7 cellular contexts compared by ENCODE assay signal in the genomic region with DNA sequence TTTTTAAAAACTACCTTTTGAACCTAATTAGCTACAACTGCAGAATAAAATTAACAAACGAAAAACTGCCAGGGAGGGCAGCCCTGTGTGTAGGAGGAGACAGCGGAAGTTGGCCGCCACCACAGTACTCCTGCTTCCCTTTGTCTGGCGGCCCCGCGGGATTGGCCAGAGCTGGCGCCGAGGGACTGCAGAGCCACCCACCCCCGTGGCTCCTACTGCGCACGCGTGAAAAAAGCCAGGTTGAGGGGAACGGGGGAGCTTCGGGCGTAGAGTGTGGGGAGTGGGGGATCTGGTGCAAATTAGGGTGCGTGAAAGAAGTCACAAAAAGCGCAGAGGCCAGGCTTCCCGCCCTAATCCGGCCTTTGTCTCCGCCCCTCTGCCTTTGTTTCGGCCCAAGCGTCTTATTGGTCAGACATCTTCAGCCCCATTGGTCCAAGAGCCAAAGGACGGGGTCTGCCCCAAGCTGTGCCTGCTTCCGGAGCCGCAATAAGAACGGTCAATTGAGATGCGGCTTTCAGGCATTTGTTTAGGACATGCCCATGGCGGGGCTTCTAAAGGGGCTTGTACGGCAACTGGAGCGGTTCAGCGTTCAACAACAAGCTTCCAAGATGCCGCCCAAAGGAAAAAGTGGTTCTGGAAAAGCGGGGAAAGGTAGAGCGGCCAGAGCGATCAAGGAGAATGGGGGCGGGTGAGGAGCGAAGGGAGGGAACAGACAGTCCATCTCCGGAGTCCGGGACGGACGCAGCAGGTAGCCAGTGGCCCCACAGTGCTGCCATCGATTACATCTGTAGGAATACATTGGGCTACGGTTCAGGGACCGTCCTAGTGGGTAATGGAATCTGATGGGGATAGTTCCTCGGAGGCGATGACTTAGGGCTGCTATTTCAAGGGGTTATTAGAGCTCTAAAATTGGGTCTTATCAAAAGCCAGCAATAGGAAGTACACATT.
DNase-seq lines count a peak whose midpoint lies in the region; ATAC-seq and TF ChIP-seq lines count a peak whose summit lies in the region.

A gene (plus strand): TSS at position 580 of the 948 bp plus-strand sequence. CDS start 29 bp downstream, at position 609.

- TF ChIP-seq CTCF in astrocyte of the spinal cord (IDR thresholded peaks at IDR 0.05; ENCODE audit: low read depth, low read length): no peak
- TF ChIP-seq CTCF in retinal pigment epithelial cell (conservative IDR thresholded peaks at IDR 0.05; ENCODE audit: low read depth, low read length): no peak

- in situ Hi-C loops in astrocyte of the spinal cord (cut with HindIII; ENCODE audit: low sequenced_read_pairs): no loop called here

- DNase-seq in NCI-H2029 treated with DMSO at 0.1 percent for 48 hours (lab: John Stamatoyannopoulos, UW) (peak; percentile 93), T-helper 9 cell (peak; percentile 67), astrocyte of the spinal cord (ENCODE audit: low read depth, low spot score) (peak; percentile 98), hippocampal formation (lab: John Stamatoyannopoulos, UW) (peak; percentile 86 to 97), retinal pigment epithelial cell (ENCODE audit: low read depth) (peak; percentile 92)

- H3K4me3 ChIP-seq in astrocyte of the spinal cord (ENCODE audit: low read depth, low read length): peak within 1 kb of the TSS; percentile 91
- peak within 1 kb of the TSS; percentile 92 for H3K4me3 ChIP-seq in retinal pigment epithelial cell (ENCODE audit: low read length)

- ATAC-seq in GM18508 (IDR thresholded peaks at IDR 0.05; ENCODE audit: insufficient read depth, unreplicated experiment): peak; percentile 82
- peak; percentile 96 for ATAC-seq in HG03025 (IDR thresholded peaks at IDR 0.05; ENCODE audit: low FRiP score, unreplicated experiment)

Comparison
In these comparisons a context has a peak if more than half of its experiments do, and no peak if none do; other contexts are left out.
1. Peak in every context shown above with its lines: DNase-seq, ATAC-seq and H3K4me3 ChIP-seq.